ENCODE assay signal across 10 cellular contexts in the genomic region with DNA sequence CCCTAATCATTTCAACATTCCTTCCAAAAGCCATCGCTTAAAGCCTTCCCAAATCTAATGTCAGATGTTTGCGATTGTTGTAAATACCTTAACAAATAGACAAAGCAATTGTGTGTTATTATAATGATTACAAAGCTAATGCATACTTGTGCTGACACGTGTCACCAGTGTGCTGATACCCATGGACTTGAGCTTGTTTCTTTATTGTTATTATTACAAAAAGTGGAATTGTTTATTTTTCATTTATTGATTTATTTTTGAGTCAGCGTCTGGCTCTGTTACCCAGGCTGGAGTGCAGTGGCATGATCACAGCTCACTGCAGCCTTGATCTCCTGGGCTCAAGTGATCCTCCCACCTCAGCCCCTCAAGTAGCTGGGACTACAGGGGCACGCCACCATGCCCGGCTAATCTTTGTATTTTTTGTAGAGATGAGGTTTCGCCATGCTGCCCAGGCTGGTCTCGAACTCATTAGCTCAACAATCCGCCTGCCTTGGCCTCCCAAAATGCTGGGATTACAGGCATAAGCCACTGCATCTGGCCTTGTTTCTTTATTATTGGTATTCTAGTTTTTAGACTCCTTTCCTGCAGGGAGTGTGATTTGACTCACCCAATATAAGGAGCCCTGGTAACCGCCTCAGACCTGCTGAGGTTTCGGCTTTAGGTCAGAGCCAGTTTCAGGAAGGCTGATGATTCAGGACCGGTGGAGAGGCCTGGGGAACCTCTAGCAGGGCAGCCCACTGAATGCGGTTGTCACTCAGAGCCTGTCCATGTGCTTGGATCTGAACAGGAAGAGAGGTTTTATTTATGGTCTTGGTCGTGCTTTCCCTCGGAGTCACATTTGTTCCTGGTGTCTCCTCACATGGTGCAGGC. TPM values are rescaled to one million over a fixed set of nuclear protein-coding genes. Genes with fewer than 3 reads are reported as not detected.
DNase-seq lines count a peak whose midpoint lies in the region; ATAC-seq and TF ChIP-seq lines count a peak whose summit lies in the region.
"Had no signal": no experiment of that assay in that cellular context is flagged by ENCODE, and none has a peak within 500 bp of the region (broad histone marks: within the 10 kb centered on the region; RNA-seq: fewer than 3 reads in every experiment).

No MANE protein-coding gene starts in this region.

- H3K36me3 ChIP-seq in mammary epithelial cell (ENCODE audit: insufficient read depth, low read length), result no peaks in the 10 kb centered on the region
- H3K36me3 ChIP-seq in breast epithelium, result no peaks in the 10 kb centered on the region

- TF ChIP-seq CTCF in mammary epithelial cell (conservative IDR thresholded peaks at IDR 0.05 in 1 of 2, IDR thresholded peaks at IDR 0.05 in 1 of 2; ENCODE audit: extremely low read depth in 1 of 2, insufficient read depth in 1 of 2, low read depth in 1 of 2, low read length in 2 of 2) (no peak), breast epithelium (IDR thresholded peaks at IDR 0.05) (no peak), brain (conservative IDR thresholded peaks at IDR 0.05) (no peak)

- H3K79me2 ChIP-seq in mammary epithelial cell (ENCODE audit: insufficient read depth, low read length), result peaks cover 2% of the 10 kb centered on the region

- no peak for TF ChIP-seq POLR2A in breast epithelium (IDR thresholded peaks at IDR 0.05)

- dilution Hi-C loops in mammary epithelial cell (cut with HindIII; ENCODE audit: low sequenced_read_pairs), result no loop called here

- WGBS in mammary epithelial cell (ENCODE audit: low coverage, missing lambda C conversion rate), result 83% methylated on average over 15 of the region's 15 CpGs

- H3K4me3 ChIP-seq in mammary epithelial cell (replicated peaks in 1 of 3; ENCODE audit: insufficient read depth in 1 of 3, low read depth in 2 of 3, low read length in 3 of 3) (no peak overlapping the region), breast epithelium (no peak overlapping the region)

- peak overlapping the region in 3 of 5 experiments; percentile 48 to 89 (median 68) for H3K4me3 Mint-ChIP-seq in brain
- no peak overlapping the region for H3K4me3 Mint-ChIP-seq in stimulated activated naive CD8-positive, alpha-beta T cell treated with anti-CD3 and anti-CD28 coated beads, Interleukin-15, Interleukin-2, amounts not matched to agents 100 ng/mL and 50 ng/mL, for 24 hours
- H3K4me3 Mint-ChIP-seq: activated naive CD8-positive, alpha-beta T cell treated with anti-CD3 and anti-CD28 coated beads, Interleukin-2, amount 10 ng/mL, durations not matched to agents 7 days and 5 days had no signal

- H3K36me3 Mint-ChIP-seq in brain, result peaks cover under 1% of the 10 kb centered on the region
- H3K36me3 Mint-ChIP-seq in stimulated activated naive CD8-positive, alpha-beta T cell treated with anti-CD3 and anti-CD28 coated beads, Interleukin-15, Interleukin-2, amounts not matched to agents 100 ng/mL and 50 ng/mL, for 24 hours (ENCODE audit: low read depth), result no peaks in the 10 kb centered on the region
- H3K36me3 Mint-ChIP-seq: activated naive CD8-positive, alpha-beta T cell treated with anti-CD3 and anti-CD28 coated beads, Interleukin-2, amount 10 ng/mL, durations not matched to agents 7 days and 5 days had no signal

- ATAC-seq in HG03439 (IDR thresholded peaks at IDR 0.05; ENCODE audit: unreplicated experiment), result peak; percentile 77
- ATAC-seq in GM19455 (IDR thresholded peaks at IDR 0.05; ENCODE audit: unreplicated experiment), result no peak

- intact Hi-C loops in mammary epithelial cell (cut with micrococcal nuclease), result loop anchor here (5.0 kb wide), 1 partner anchor 135 kb away; no protein-coding TSS in a partner anchor
- intact Hi-C loops in breast epithelium (cut with DNase I; ENCODE audit: low total_unique reads), result no loop called here

- H3K9me3 ChIP-seq in mammary epithelial cell (replicated peaks; ENCODE audit: insufficient read depth, low read length) (no peaks in the 10 kb centered on the region), breast epithelium (peaks cover 0 to 11% of the 10 kb centered on the region in 2 donors)

- H3K9me3 Mint-ChIP-seq in brain, result peaks cover 4 to 15% (median 8%) of the 10 kb centered on the region in 5 experiments
- peaks cover 5% of the 10 kb centered on the region for H3K9me3 Mint-ChIP-seq in stimulated activated naive CD8-positive, alpha-beta T cell treated with anti-CD3 and anti-CD28 coated beads, Interleukin-15, Interleukin-2, amounts not matched to agents 100 ng/mL and 50 ng/mL, for 24 hours

- H3K4me1 ChIP-seq in mammary epithelial cell (ENCODE audit: insufficient read depth, low read length), result peaks cover 14% of the 10 kb centered on the region
- no peaks in the 10 kb centered on the region for H3K4me1 ChIP-seq in breast epithelium

- H3K4me1 Mint-ChIP-seq in brain, result peaks cover 29% of the 10 kb centered on the region
- peaks cover 32% of the 10 kb centered on the region for H3K4me1 Mint-ChIP-seq in stimulated activated naive CD8-positive, alpha-beta T cell treated with anti-CD3 and anti-CD28 coated beads, Interleukin-15, Interleukin-2, amounts not matched to agents 100 ng/mL and 50 ng/mL, for 24 hours (ENCODE audit: low read depth)

- H3K9ac ChIP-seq in mammary epithelial cell (ENCODE audit: insufficient read depth, low read length), result no peak overlapping the region

- no peak overlapping the region for H3K4me2 ChIP-seq in mammary epithelial cell (ENCODE audit: insufficient read depth, low read depth, low read length)

- H3K27ac ChIP-seq in mammary epithelial cell (ENCODE audit: insufficient read depth, low read depth, low read length) (no peak overlapping the region), breast epithelium (no peak overlapping the region)

- CTCF ChIA-PET in mammary epithelial cell (lab: Charles Lee; ENCODE audit: low non-redundant PET), result interaction anchor here (0.6 kb wide), 1 partner anchor 306 kb away, joined by 3 read pairs; no protein-coding TSS in a partner anchor

- no peaks in the 10 kb centered on the region for H3K27me3 ChIP-seq in mammary epithelial cell (ENCODE audit: insufficient read depth, low read length)
- H3K27me3 ChIP-seq in breast epithelium, result no peaks in the 10 kb centered on the region

- peak overlapping the region in 3 of 5 experiments; percentile 66 to 96 (median 69) for H3K27ac Mint-ChIP-seq in brain
- peak overlapping the region; percentile 36 for H3K27ac Mint-ChIP-seq in stimulated activated naive CD8-positive, alpha-beta T cell treated with anti-CD3 and anti-CD28 coated beads, Interleukin-15, Interleukin-2, amounts not matched to agents 100 ng/mL and 50 ng/mL, for 24 hours
- H3K27ac Mint-ChIP-seq: activated naive CD8-positive, alpha-beta T cell treated with anti-CD3 and anti-CD28 coated beads, Interleukin-2, amount 10 ng/mL, durations not matched to agents 7 days and 5 days had no signal

- in situ Hi-C loops in mammary epithelial cell (cut with MboI; ENCODE audit: low sequenced_read_pairs in 2 of 2), result loop anchor here in 1 of 2 donors (10.0 kb wide), 1 partner anchor 57 kb away; the partner anchor contains the start of gene FBXO27

- DNase-seq in mammary epithelial cell (peak; percentile 73), breast epithelium (ENCODE audit: low spot score in 2 of 2) (no peak), NCI-H2196 treated with DMSO at 0.1 percent for 48 hours (lab: John Stamatoyannopoulos, UW; ENCODE audit: unreplicated experiment) (no peak), 8988T (no peak)
- DNase-seq: activated naive CD8-positive, alpha-beta T cell treated with anti-CD3 and anti-CD28 coated beads, Interleukin-2, amount 10 ng/mL, durations not matched to agents 7 days and 5 days; trophoblast cell had no signal

- H3K27me3 Mint-ChIP-seq in brain, result peaks cover 29% of the 10 kb centered on the region
- H3K27me3 Mint-ChIP-seq in stimulated activated naive CD8-positive, alpha-beta T cell treated with anti-CD3 and anti-CD28 coated beads, Interleukin-15, Interleukin-2, amounts not matched to agents 100 ng/mL and 50 ng/mL, for 24 hours, result peaks cover 34% of the 10 kb centered on the region

- no peaks in the 10 kb centered on the region for H4K20me1 ChIP-seq in mammary epithelial cell (ENCODE audit: insufficient read depth, low read length)

- no peak overlapping the region for H2AFZ ChIP-seq in mammary epithelial cell (ENCODE audit: low read depth, low read length)

- BruUV-seq in mammary epithelial cell (replicated peaks; lab: Mats Ljungman, UMichigan), result no TSS peak

RNA-seq across cellular contexts. Expression of gene FBXO17, which starts 2.1 kb away (rescaled TPM):
- total RNA-seq in mammary epithelial cell (10 to 100 TPM; 18.6 to 25.8 TPM), breast epithelium (10 to 100 TPM; 14.2 to 67.2 (median 28.5) TPM)
- polyA plus RNA-seq in mammary epithelial cell (7.1 TPM), brain (ENCODE audit: insufficient read depth, low read depth, low replicate concordance) (4.1 TPM)
- polyA minus RNA-seq in mammary epithelial cell, result 5.7 TPM
- total RNA-seq: activated naive CD8-positive, alpha-beta T cell treated with anti-CD3 and anti-CD28 coated beads, Interleukin-2, amount 10 ng/mL, durations not matched to agents 7 days and 5 days had no signal

RNA-seq across cellular contexts. Expression of gene MRPS12, which starts 46.9 kb away (rescaled TPM):
- total RNA-seq in mammary epithelial cell (10 to 100 TPM; 23.8 to 58.8 TPM), breast epithelium (10 to 100 TPM; 27.5 to 41.0 (median 29.3) TPM)
- polyA plus RNA-seq in mammary epithelial cell (66.4 TPM), brain (ENCODE audit: insufficient read depth, low read depth, low replicate concordance) (34.1 TPM)
- polyA minus RNA-seq in mammary epithelial cell, result 21.1 TPM

RNA-seq across cellular contexts. Expression of gene SARS2, which starts 47.1 kb away (rescaled TPM):
- 10 to 100 TPM; 18.0 to 28.0 TPM for total RNA-seq in mammary epithelial cell
- 24.8 TPM for polyA plus RNA-seq in mammary epithelial cell
- 27.0 TPM for polyA minus RNA-seq in mammary epithelial cell
- 10 to 100 TPM; 10.9 to 22.6 (median 18.9) TPM for total RNA-seq in breast epithelium
- polyA plus RNA-seq in brain (ENCODE audit: insufficient read depth, low read depth, low replicate concordance), result 26.5 TPM

RNA-seq across cellular contexts. Expression of gene FBXO27, which starts 54.7 kb away (rescaled TPM):
- total RNA-seq in mammary epithelial cell (1 to 10 TPM; 6.7 to 9.9 TPM), breast epithelium (1 to 10 TPM; 2.6 to 7.2 (median 5.1) TPM)
- polyA plus RNA-seq in mammary epithelial cell (7.2 TPM), brain (ENCODE audit: insufficient read depth, low read depth, low replicate concordance) (4.9 TPM)
- polyA minus RNA-seq in mammary epithelial cell, result 38.1 TPM
- total RNA-seq: activated naive CD8-positive, alpha-beta T cell treated with anti-CD3 and anti-CD28 coated beads, Interleukin-2, amount 10 ng/mL, durations not matched to agents 7 days and 5 days had no signal
